In the genomic region with DNA sequence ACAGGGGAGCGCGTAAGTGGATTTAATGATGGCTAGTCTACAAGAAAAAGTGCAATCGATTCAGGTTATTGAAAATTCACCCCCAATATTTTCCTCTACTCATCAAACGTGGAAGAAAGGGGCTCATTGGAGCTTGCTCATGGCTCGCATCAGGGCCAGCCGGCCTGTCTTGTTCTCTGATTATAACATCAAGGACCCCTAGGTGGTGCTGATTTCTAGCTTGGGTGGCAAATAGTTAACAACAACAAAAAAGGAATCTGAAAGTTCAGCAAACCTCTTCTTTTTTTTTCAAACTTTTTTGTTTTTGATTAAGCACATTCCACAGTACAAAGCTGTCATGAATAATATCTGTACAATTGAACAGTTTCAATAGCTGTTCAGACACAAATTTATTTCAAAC, we compare ENCODE assay signal across 14 cellular contexts. TPM values are rescaled to one million over a fixed set of nuclear protein-coding genes. Genes with fewer than 3 reads are reported as not detected.
A peak's percentile ranks its signal among the peaks of the same experiment; 100 is the strongest.
DNase-seq lines count a peak whose midpoint lies in the region; ATAC-seq and TF ChIP-seq lines count a peak whose summit lies in the region.
"Had no signal": no experiment of that assay in that cellular context is flagged by ENCODE, and none has a peak within 500 bp of the region (broad histone marks: within the 10 kb centered on the region; RNA-seq: fewer than 3 reads in every experiment).

No MANE protein-coding gene starts in this region.

- no peaks in the 10 kb centered on the region for H3F3A ChIP-seq in PC-3 (ENCODE audit: low read length, unreplicated experiment)

- no peaks in the 10 kb centered on the region for H3K36me3 Mint-ChIP-seq in stimulated activated naive B cell treated with anti-CD40 and anti-IgM and Interleukin-4, amounts not matched to agents 10 μg/mL and 1 μg/mL and 100 μg/mL, for 72 hours
- H3K36me3 Mint-ChIP-seq: activated naive CD4-positive, alpha-beta T cell treated with anti-CD3 and anti-CD28 coated beads, Interleukin-2, amount 50 U/mL, for 24 hours; stimulated activated effector memory CD8-positive, alpha-beta T cell treated with anti-CD3 and anti-CD28 coated beads, Interleukin-12 subunit alpha, Interleukin-12 subunit beta, amount 100 ng/mL, for 72 hours had no signal

- ATAC-seq in GM18868 (IDR thresholded peaks at IDR 0.05; ENCODE audit: unreplicated experiment) (peak; percentile 70), PC-3 (peak; percentile 59), HG02981 (IDR thresholded peaks at IDR 0.05; ENCODE audit: unreplicated experiment) (no peak)
- no peak for ATAC-seq in stimulated activated naive B cell treated with anti-CD40 and anti-IgM and Interleukin-4, amounts not matched to agents 10 μg/mL and 1 μg/mL and 100 μg/mL, for 72 hours (replicated peaks)
- ATAC-seq: mucosa of descending colon; stimulated activated effector memory CD8-positive, alpha-beta T cell treated with anti-CD3 and anti-CD28 coated beads, Interleukin-12 subunit alpha, Interleukin-12 subunit beta, amount 100 ng/mL, for 72 hours had no signal

- POLR2A ChIA-PET in PC-3 (lab: Charles Lee; ENCODE audit: unreplicated experiment): no interaction called here

- no peaks in the 10 kb centered on the region for H4K20me1 ChIP-seq in PC-3 (ENCODE audit: low read length)

- no peak overlapping the region for H3K27ac Mint-ChIP-seq in stimulated activated naive B cell treated with anti-CD40 and anti-IgM and Interleukin-4, amounts not matched to agents 10 μg/mL and 1 μg/mL and 100 μg/mL, for 72 hours
- H3K27ac Mint-ChIP-seq: activated naive CD4-positive, alpha-beta T cell treated with anti-CD3 and anti-CD28 coated beads, Interleukin-2, amount 50 U/mL, for 24 hours; stimulated activated effector memory CD8-positive, alpha-beta T cell treated with anti-CD3 and anti-CD28 coated beads, Interleukin-12 subunit alpha, Interleukin-12 subunit beta, amount 100 ng/mL, for 72 hours had no signal

- no peaks in the 10 kb centered on the region for H3K9me2 ChIP-seq in PC-3 (replicated peaks; ENCODE audit: low read length)

- H3K9me3 Mint-ChIP-seq in stimulated activated naive B cell treated with anti-CD40 and anti-IgM and Interleukin-4, amounts not matched to agents 10 μg/mL and 1 μg/mL and 100 μg/mL, for 72 hours: peaks cover 4 to 5% of the 10 kb centered on the region in 2 donors
- H3K9me3 Mint-ChIP-seq: activated naive CD4-positive, alpha-beta T cell treated with anti-CD3 and anti-CD28 coated beads, Interleukin-2, amount 50 U/mL, for 24 hours; stimulated activated effector memory CD8-positive, alpha-beta T cell treated with anti-CD3 and anti-CD28 coated beads, Interleukin-12 subunit alpha, Interleukin-12 subunit beta, amount 100 ng/mL, for 72 hours had no signal

- H3K4me3 ChIP-seq in BE2C (ENCODE audit: low read depth, low read length): no peak overlapping the region
- no peak overlapping the region for H3K4me3 ChIP-seq in PC-3 (ENCODE audit: low read length)
- no peak overlapping the region for H3K4me3 ChIP-seq in epithelial cell of proximal tubule (ENCODE audit: low read depth, low read length)
- H3K4me3 ChIP-seq: mucosa of descending colon had no signal

- intact Hi-C loops in PC-3 (cut with micrococcal nuclease): no loop called here

- DNase-seq in BE2C (no peak), PC-3 (peak; percentile 26), epithelial cell of proximal tubule (ENCODE audit: low read depth) (no peak), NCI-H2227 (lab: John Stamatoyannopoulos, UW; ENCODE audit: unreplicated experiment) (no peak)
- DNase-seq in stimulated activated naive B cell treated with anti-CD40 and anti-IgM and Interleukin-4, amounts not matched to agents 10 μg/mL and 1 μg/mL and 100 μg/mL, for 72 hours: no peak
- no peak for DNase-seq in activated CD4-positive, CD25-positive, alpha-beta regulatory T cell treated with anti-CD3 and anti-CD28 coated beads, Interleukin-2, amount 50 U/mL, for 72 hours
- DNase-seq: mucosa of descending colon; NCI-H510A; Right ventricle myocardium superior; stimulated activated CD4-positive, alpha-beta T cell treated with anti-CD3 and anti-CD28 coated beads, Interleukin-4, amount 100 ng/mL, for 1 hour had no signal

- H3K27ac ChIP-seq in PC-3 (ENCODE audit: low read length): no peak overlapping the region

- no peaks in the 10 kb centered on the region for H3K79me2 ChIP-seq in PC-3 (ENCODE audit: low read length)

- no peaks in the 10 kb centered on the region for H3K4me1 ChIP-seq in BE2C
- no peaks in the 10 kb centered on the region for H3K4me1 ChIP-seq in PC-3 (ENCODE audit: insufficient read depth, low read length)

- H3K27me3 Mint-ChIP-seq in stimulated activated naive B cell treated with anti-CD40 and anti-IgM and Interleukin-4, amounts not matched to agents 10 μg/mL and 1 μg/mL and 100 μg/mL, for 72 hours: no peaks in the 10 kb centered on the region
- H3K27me3 Mint-ChIP-seq: activated naive CD4-positive, alpha-beta T cell treated with anti-CD3 and anti-CD28 coated beads, Interleukin-2, amount 50 U/mL, for 24 hours had no signal

- H3K9me3 ChIP-seq in BE2C: no peaks in the 10 kb centered on the region; the same call in 1 of the 2 replicates
- H3K9me3 ChIP-seq in PC-3 (ENCODE audit: low read length): no peaks in the 10 kb centered on the region
- H3K9me3 ChIP-seq: mucosa of descending colon had no signal

- H2AFZ ChIP-seq in PC-3 (ENCODE audit: low read length): no peak overlapping the region

- BruUV-seq in PC-3 (replicated peaks; lab: Mats Ljungman, UMichigan): no TSS peak

- H3K4me1 Mint-ChIP-seq in stimulated activated naive B cell treated with anti-CD40 and anti-IgM and Interleukin-4, amounts not matched to agents 10 μg/mL and 1 μg/mL and 100 μg/mL, for 72 hours: peaks cover 2 to 6% of the 10 kb centered on the region in 2 donors

- H3K4me2 ChIP-seq in PC-3 (ENCODE audit: low read length): no peak overlapping the region

- H3K9ac ChIP-seq in PC-3 (ENCODE audit: low read length): no peak overlapping the region

- CTCF ChIA-PET in PC-3 (lab: Charles Lee): no interaction called here

- TF ChIP-seq CTCF in BE2C (IDR thresholded peaks at IDR 0.05; ENCODE audit: low read depth, low read length) (peak; percentile 27; the same call in 1 of the 2 replicates), PC-3 (conservative IDR thresholded peaks at IDR 0.05; ENCODE audit: low read depth, low read length) (peak; percentile 47), epithelial cell of proximal tubule (conservative IDR thresholded peaks at IDR 0.05; ENCODE audit: low read depth, low read length) (peak; percentile 22)

- H3K27me3 ChIP-seq in BE2C (no peaks in the 10 kb centered on the region), PC-3 (ENCODE audit: low read length) (no peaks in the 10 kb centered on the region)

- no peaks in the 10 kb centered on the region for H3K36me3 ChIP-seq in BE2C
- no peaks in the 10 kb centered on the region for H3K36me3 ChIP-seq in PC-3 (ENCODE audit: low read depth, low read length)

- no peak overlapping the region for H3K4me3 Mint-ChIP-seq in stimulated activated naive B cell treated with anti-CD40 and anti-IgM and Interleukin-4, amounts not matched to agents 10 μg/mL and 1 μg/mL and 100 μg/mL, for 72 hours
- H3K4me3 Mint-ChIP-seq: activated naive CD4-positive, alpha-beta T cell treated with anti-CD3 and anti-CD28 coated beads, Interleukin-2, amount 50 U/mL, for 24 hours; stimulated activated effector memory CD8-positive, alpha-beta T cell treated with anti-CD3 and anti-CD28 coated beads, Interleukin-12 subunit alpha, Interleukin-12 subunit beta, amount 100 ng/mL, for 72 hours had no signal

RNA-seq across cellular contexts. Expression of a gene that starts 35.8 kb away (rescaled TPM):
- polyA plus RNA-seq in BE2C (2012; ENCODE audit: insufficient read depth, insufficient read length, low read depth): 341 TPM
- total RNA-seq in PC-3 (2014; rRNA removed) (398 and 409 TPM in 2 replicates), epithelial cell of proximal tubule (302 and 314 TPM in 2 replicates)

Comparison
In these comparisons a context has a peak if more than half of its experiments do, and no peak if none do; other contexts are left out.
1. ATAC-seq: peak in GM18868 (single experiment) and PC-3 (single experiment); none in stimulated activated naive B cell treated with anti-CD40 and anti-IgM and Interleukin-4, amounts not matched to agents 10 μg/mL and 1 μg/mL and 100 μg/mL, for 72 hours (0 of 2) and HG02981 (single experiment).
2. Peak in every context shown above with its lines, with median percentiles within 50 percentile points of each other: CTCF ChIP-seq.